Comparison of ENCODE assay signal across 22 cellular contexts in the genomic region with DNA sequence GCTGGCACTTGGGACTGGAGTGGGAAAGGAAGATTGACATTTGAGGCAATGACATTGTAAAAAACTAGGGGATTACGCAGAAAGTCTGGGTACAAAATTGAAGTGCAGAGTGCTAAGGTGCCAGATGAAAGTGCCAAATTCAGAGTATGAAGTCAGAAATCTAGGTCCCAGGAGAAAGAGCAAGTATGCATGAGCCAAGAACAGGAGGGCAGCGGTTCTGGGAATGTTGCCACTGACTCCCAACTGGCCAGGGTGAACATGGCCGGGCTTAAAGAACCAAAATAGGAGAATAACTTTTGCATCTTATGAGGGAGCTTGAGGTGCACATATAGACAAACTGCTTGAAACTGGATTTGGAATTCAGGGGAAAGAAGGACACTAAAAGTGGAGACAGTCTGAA.
DNase-seq lines count a peak whose midpoint lies in the region; ATAC-seq and TF ChIP-seq lines count a peak whose summit lies in the region.
"Had no signal": no experiment of that assay in that cellular context is flagged by ENCODE, and none has a peak within 500 bp of the region (broad histone marks: within the 10 kb centered on the region; RNA-seq: fewer than 3 reads in every experiment).

No MANE protein-coding gene starts in this region.

- peak; percentile 8 to 14 for DNase-seq in cardiac fibroblast (ENCODE audit: low read depth in 2 of 2)
- DNase-seq in fibroblast of peridontal ligament (ENCODE audit: extremely low read depth) = peak; percentile 48
- peak; percentile 6 for DNase-seq in skeletal muscle cell (ENCODE audit: low read depth)
- DNase-seq: AML-193; CD4-positive, alpha-beta T cell; COR-L47; GDM1; H7; NCI-H1048; NCI-H1417; NCI-H1694; NCI-H2029 treated with DMSO at 0.1 percent for 48 hours; NCI-H2227 treated with DMSO at 0.1 percent for 48 hours; NCI-H526 treated with DMSO at 0.1 percent for 48 hours; SHP77 had no signal

- TF ChIP-seq CTCF in cardiac fibroblast (IDR thresholded peaks at IDR 0.05; ENCODE audit: low read depth, low read length) = no peak

- H3K4me3 ChIP-seq in cardiac fibroblast (replicated peaks in 1 of 2; ENCODE audit: low read depth in 2 of 2, low read length in 2 of 2) (no peak overlapping the region), skeletal muscle cell (ENCODE audit: low read depth, low read length) (no peak overlapping the region)
- H3K4me3 ChIP-seq: A549; BLaER1 treated with 17β-estradiol and CSF1 and Interleukin-3, amounts not matched to agents 10 nM and 100 nM had no signal

- ATAC-seq in GM21360 (IDR thresholded peaks at IDR 0.05; ENCODE audit: unreplicated experiment) (no peak), GM19395 (IDR thresholded peaks at IDR 0.05; ENCODE audit: unreplicated experiment) (no peak), GM21825 (IDR thresholded peaks at IDR 0.05; ENCODE audit: unreplicated experiment) (no peak), GM21528 (IDR thresholded peaks at IDR 0.05; ENCODE audit: low FRiP score, unreplicated experiment) (no peak)
- ATAC-seq: A549, Panc1 had no signal
